Comparison of ENCODE assay signal across 8 cellular contexts in the genomic region with DNA sequence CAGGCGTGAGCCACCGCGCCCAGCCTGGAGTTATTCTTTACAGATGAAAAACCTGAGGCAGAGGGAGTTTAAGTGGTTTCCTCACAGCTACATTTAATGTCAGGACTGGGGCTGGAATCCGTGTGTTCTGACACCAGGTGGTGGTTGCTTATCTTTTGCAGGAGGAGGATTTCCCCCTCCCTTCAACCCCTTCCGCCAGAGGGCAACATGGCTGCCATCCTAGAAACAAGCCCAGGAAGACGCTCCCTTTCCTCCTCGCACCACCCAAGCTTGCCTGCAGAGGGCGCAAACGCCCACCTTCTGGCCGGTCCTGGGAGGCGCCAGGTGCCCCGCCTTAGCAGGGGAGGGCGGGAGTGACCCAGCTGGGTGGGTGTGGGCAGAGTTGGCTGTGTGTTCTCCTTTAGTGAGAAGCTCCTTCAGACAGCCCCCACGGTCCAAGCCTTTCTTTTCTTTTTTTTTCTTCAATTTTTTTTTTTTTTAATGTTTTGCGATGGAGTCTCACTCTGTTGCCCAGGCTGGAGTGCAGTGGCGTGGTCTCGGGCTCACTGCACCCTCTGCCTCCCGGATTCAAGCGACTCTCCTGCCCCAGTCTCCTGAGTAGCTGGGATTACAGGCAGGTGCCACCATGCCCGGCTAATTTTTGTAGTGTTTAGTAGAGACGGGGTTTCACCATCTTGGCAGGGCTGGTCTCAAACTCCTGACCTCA. TPM values are rescaled to one million over a fixed set of nuclear protein-coding genes. Genes with fewer than 3 reads are reported as not detected.
DNase-seq lines count a peak whose midpoint lies in the region; ATAC-seq and TF ChIP-seq lines count a peak whose summit lies in the region.

No MANE protein-coding gene starts in this region.

- H3K9me3 ChIP-seq in BLaER1 (no peaks in the 10 kb centered on the region), RWPE2 (ENCODE audit: severe bottlenecking) (no peaks in the 10 kb centered on the region), neural progenitor cell (ENCODE audit: low read depth) (no peaks in the 10 kb centered on the region)

- H3K9ac ChIP-seq in BLaER1 = 0 out of 2 replicates have a peak overlapping the region, but pooled peaks have one; percentile 27
- H3K9ac ChIP-seq in neural progenitor cell = no peak overlapping the region

- H3K9me3 Mint-ChIP-seq in activated T-helper 1 cell treated with anti-CD3 and anti-CD28 coated beads, Interleukin-12 subunit alpha, Interleukin-12 subunit beta, Interleukin-2, Interleukin-4 antibody, amounts not matched to agents 30 ng/mL and 10 ng/mL and 1 ng/mL, durations not matched to agents 14 hours and 24 hours and 36 hours = no peaks in the 10 kb centered on the region
- H3K9me3 Mint-ChIP-seq in neural progenitor cell = no peaks in the 10 kb centered on the region
- H3K9me3 Mint-ChIP-seq in stimulated activated naive CD8-positive, alpha-beta T cell treated with anti-CD3 and anti-CD28 coated beads, Interleukin-15, amount 100 ng/mL, for 72 hours = no peaks in the 10 kb centered on the region

- ATAC-seq in GM21515 (IDR thresholded peaks at IDR 0.05; ENCODE audit: unreplicated experiment) (peak; percentile 74), RWPE2 (ENCODE audit: low read depth) (peak; percentile 93)
- ATAC-seq in stimulated activated naive CD8-positive, alpha-beta T cell treated with anti-CD3 and anti-CD28 coated beads, Interleukin-15, amount 100 ng/mL, for 72 hours = peak; percentile 98

- H4K20me1 ChIP-seq in BLaER1 (no peaks in the 10 kb centered on the region), neural progenitor cell (ENCODE audit: low read depth) (no peaks in the 10 kb centered on the region)

- peaks cover 9% of the 10 kb centered on the region for H3K4me1 Mint-ChIP-seq in activated T-helper 1 cell treated with anti-CD3 and anti-CD28 coated beads, Interleukin-12 subunit alpha, Interleukin-12 subunit beta, Interleukin-2, Interleukin-4 antibody, amounts not matched to agents 30 ng/mL and 10 ng/mL and 1 ng/mL, durations not matched to agents 14 hours and 24 hours and 36 hours (ENCODE audit: low read depth)
- peaks cover 12% of the 10 kb centered on the region for H3K4me1 Mint-ChIP-seq in neural progenitor cell
- H3K4me1 Mint-ChIP-seq in stimulated activated naive CD8-positive, alpha-beta T cell treated with anti-CD3 and anti-CD28 coated beads, Interleukin-15, amount 100 ng/mL, for 72 hours = peaks cover 9% of the 10 kb centered on the region

- DNase-seq in MV-4-11 (lab: John Stamatoyannopoulos, UW) (peak; percentile 89), RWPE2 (ENCODE audit: low spot score) (no peak), fibroblast of pulmonary artery (ENCODE audit: low read depth) (peak; percentile 83), neural progenitor cell (ENCODE audit: low spot score) (peak; percentile 93)
- peak; percentile 88 for DNase-seq in activated T-helper 1 cell treated with anti-CD3 and anti-CD28 coated beads, Interleukin-12 subunit alpha, Interleukin-12 subunit beta, Interleukin-2, Interleukin-4 antibody, amounts not matched to agents 30 ng/mL and 10 ng/mL and 1 ng/mL, durations not matched to agents 14 hours and 24 hours and 36 hours (ENCODE audit: low spot score)
- peak; percentile 86 to 90 for DNase-seq in stimulated activated naive CD8-positive, alpha-beta T cell treated with anti-CD3 and anti-CD28 coated beads, Interleukin-15, amount 100 ng/mL, for 72 hours

- H3F3A ChIP-seq in neural progenitor cell (ENCODE audit: low read depth) = no peaks in the 10 kb centered on the region

- no peaks in the 10 kb centered on the region for H3K36me3 ChIP-seq in BLaER1
- H3K36me3 ChIP-seq in RWPE2 (ENCODE audit: low read depth) = no peaks in the 10 kb centered on the region
- no peaks in the 10 kb centered on the region for H3K36me3 ChIP-seq in neural progenitor cell

- intact Hi-C loops in activated T-helper 1 cell treated with anti-CD3 and anti-CD28 coated beads, Interleukin-12 subunit alpha, Interleukin-12 subunit beta, Interleukin-2, Interleukin-4 antibody, amounts not matched to agents 30 ng/mL and 10 ng/mL and 1 ng/mL, durations not matched to agents 14 hours and 24 hours and 36 hours (cut with micrococcal nuclease) = loop anchor here (1.0 kb wide), 6 partner anchors 10 to 227 kb away; a partner anchor contains a TSS

- peak overlapping the region; percentile 58 for H3K27ac ChIP-seq in BLaER1
- H3K27ac ChIP-seq in RWPE2 (ENCODE audit: poor library complexity, severe bottlenecking) = no peak overlapping the region
- no peak overlapping the region for H3K27ac ChIP-seq in neural progenitor cell

- peaks cover 76% of the 10 kb centered on the region for H3K4me1 ChIP-seq in BLaER1
- no peaks in the 10 kb centered on the region for H3K4me1 ChIP-seq in RWPE2 (ENCODE audit: insufficient read depth, poor library complexity, severe bottlenecking)
- no peaks in the 10 kb centered on the region for H3K4me1 ChIP-seq in neural progenitor cell

- no peak overlapping the region for H3K27ac Mint-ChIP-seq in activated T-helper 1 cell treated with anti-CD3 and anti-CD28 coated beads, Interleukin-12 subunit alpha, Interleukin-12 subunit beta, Interleukin-2, Interleukin-4 antibody, amounts not matched to agents 30 ng/mL and 10 ng/mL and 1 ng/mL, durations not matched to agents 14 hours and 24 hours and 36 hours
- H3K27ac Mint-ChIP-seq in neural progenitor cell = no peak overlapping the region
- no peak overlapping the region for H3K27ac Mint-ChIP-seq in stimulated activated naive CD8-positive, alpha-beta T cell treated with anti-CD3 and anti-CD28 coated beads, Interleukin-15, amount 100 ng/mL, for 72 hours

- H3K4me3 ChIP-seq in BLaER1 (no peak overlapping the region), RWPE2 (ENCODE audit: severe bottlenecking) (no peak overlapping the region), fibroblast of pulmonary artery (replicated peaks; ENCODE audit: low read depth, low read length) (no peak overlapping the region), neural progenitor cell (no peak overlapping the region)

- no peaks in the 10 kb centered on the region for H3K36me3 Mint-ChIP-seq in activated T-helper 1 cell treated with anti-CD3 and anti-CD28 coated beads, Interleukin-12 subunit alpha, Interleukin-12 subunit beta, Interleukin-2, Interleukin-4 antibody, amounts not matched to agents 30 ng/mL and 10 ng/mL and 1 ng/mL, durations not matched to agents 14 hours and 24 hours and 36 hours (ENCODE audit: low read depth)
- no peaks in the 10 kb centered on the region for H3K36me3 Mint-ChIP-seq in neural progenitor cell

- H3K27me3 Mint-ChIP-seq in activated T-helper 1 cell treated with anti-CD3 and anti-CD28 coated beads, Interleukin-12 subunit alpha, Interleukin-12 subunit beta, Interleukin-2, Interleukin-4 antibody, amounts not matched to agents 30 ng/mL and 10 ng/mL and 1 ng/mL, durations not matched to agents 14 hours and 24 hours and 36 hours (ENCODE audit: insufficient read depth) = peaks cover 28% of the 10 kb centered on the region
- peaks cover 6% of the 10 kb centered on the region for H3K27me3 Mint-ChIP-seq in neural progenitor cell (ENCODE audit: insufficient read depth, low read depth)
- peaks cover 42% of the 10 kb centered on the region for H3K27me3 Mint-ChIP-seq in stimulated activated naive CD8-positive, alpha-beta T cell treated with anti-CD3 and anti-CD28 coated beads, Interleukin-15, amount 100 ng/mL, for 72 hours

- TF ChIP-seq CTCF in RWPE2 (IDR thresholded peaks at IDR 0.05; ENCODE audit: poor library complexity, severe bottlenecking) = peak; percentile 88
- peak; percentile 87 for TF ChIP-seq CTCF in fibroblast of pulmonary artery (IDR thresholded peaks at IDR 0.05; ENCODE audit: low read length, missing control alignments)
- TF ChIP-seq CTCF in neural progenitor cell (IDR thresholded peaks at IDR 0.05) = peak; percentile 94

- H3K27me3 ChIP-seq in BLaER1 (no peaks in the 10 kb centered on the region), RWPE2 (ENCODE audit: insufficient read depth, poor library complexity, severe bottlenecking) (no peaks in the 10 kb centered on the region), neural progenitor cell (no peaks in the 10 kb centered on the region)

- no peak overlapping the region for H3K4me3 Mint-ChIP-seq in activated T-helper 1 cell treated with anti-CD3 and anti-CD28 coated beads, Interleukin-12 subunit alpha, Interleukin-12 subunit beta, Interleukin-2, Interleukin-4 antibody, amounts not matched to agents 30 ng/mL and 10 ng/mL and 1 ng/mL, durations not matched to agents 14 hours and 24 hours and 36 hours
- H3K4me3 Mint-ChIP-seq in neural progenitor cell = no peak overlapping the region
- peak overlapping the region in 1 of 2 donors; percentile 31 for H3K4me3 Mint-ChIP-seq in stimulated activated naive CD8-positive, alpha-beta T cell treated with anti-CD3 and anti-CD28 coated beads, Interleukin-15, amount 100 ng/mL, for 72 hours

- peak overlapping the region; percentile 66 for H3K4me2 ChIP-seq in BLaER1
- H3K4me2 ChIP-seq in neural progenitor cell = no peak overlapping the region

- H2AFZ ChIP-seq in neural progenitor cell (replicated peaks) = no peak overlapping the region

- H3K79me2 ChIP-seq in neural progenitor cell (ENCODE audit: low read depth) = no peaks in the 10 kb centered on the region

RNA-seq across cellular contexts. Expression of a gene that starts 9.9 kb away (rescaled TPM):
- 0.20 and 0.34 TPM in 2 replicates for total RNA-seq in activated T-helper 1 cell treated with anti-CD3 and anti-CD28 coated beads, Interleukin-12 subunit alpha, Interleukin-12 subunit beta, Interleukin-2, Interleukin-4 antibody, amounts not matched to agents 30 ng/mL and 10 ng/mL and 1 ng/mL, durations not matched to agents 14 hours and 24 hours and 36 hours
- total RNA-seq in neural progenitor cell (ENCODE audit: low replicate concordance) = 3.8 and 4.1 TPM in 2 replicates

RNA-seq across cellular contexts. Expression of a gene that starts 36.9 kb away (rescaled TPM):
- total RNA-seq in activated T-helper 1 cell treated with anti-CD3 and anti-CD28 coated beads, Interleukin-12 subunit alpha, Interleukin-12 subunit beta, Interleukin-2, Interleukin-4 antibody, amounts not matched to agents 30 ng/mL and 10 ng/mL and 1 ng/mL, durations not matched to agents 14 hours and 24 hours and 36 hours = 0.23 TPM in 1 of 2 replicates, not detected in the other
- total RNA-seq in neural progenitor cell (ENCODE audit: low replicate concordance) = 0.17 and 0.77 TPM in 2 replicates
